Comparison of ENCODE assay signal across 20 cellular contexts in genomic region chr19:6055013-6055795, GRCh38. TPM values are rescaled to one million over a fixed set of nuclear protein-coding genes. Genes with fewer than 3 reads are reported as not detected.
DNase-seq lines count a peak whose midpoint lies in the region; ATAC-seq and TF ChIP-seq lines count a peak whose summit lies in the region.
"Had no signal": no experiment of that assay in that cellular context is flagged by ENCODE, and none has a peak within 500 bp of the region (broad histone marks: within the 10 kb centered on the region; RNA-seq: fewer than 3 reads in every experiment).

No MANE protein-coding gene starts in this region.

- TF ChIP-seq CTCF in CD14-positive monocyte (IDR thresholded peaks at IDR 0.05), result no peak
- TF ChIP-seq CTCF in fibroblast of the aortic adventitia (IDR thresholded peaks at IDR 0.05; ENCODE audit: insufficient read depth, low read length), result no peak

- POLR2A ChIA-PET in activated CD4-positive, alpha-beta T cell treated with anti-CD3 and anti-CD28 coated beads for 36 hours (lab: Charles Lee), result no interaction called here

- H3K36me3 Mint-ChIP-seq in CD14-positive monocyte, result peaks cover 3 to 20% of the 10 kb centered on the region in 2 donors
- no peaks in the 10 kb centered on the region for H3K36me3 Mint-ChIP-seq in stimulated activated effector memory CD8-positive, alpha-beta T cell treated with anti-CD3 and anti-CD28 coated beads, Interleukin-12 subunit alpha, Interleukin-12 subunit beta, amount 100 ng/mL, for 72 hours
- no peaks in the 10 kb centered on the region for H3K36me3 Mint-ChIP-seq in activated CD4-positive, alpha-beta T cell treated with anti-CD3 and anti-CD28 coated beads for 36 hours (ENCODE audit: low read depth)

- CTCF ChIA-PET in activated CD4-positive, alpha-beta T cell treated with anti-CD3 and anti-CD28 coated beads for 36 hours (lab: Charles Lee), result no interaction called here

- ATAC-seq in stimulated activated effector memory CD8-positive, alpha-beta T cell treated with anti-CD3 and anti-CD28 coated beads, Interleukin-12 subunit alpha, Interleukin-12 subunit beta, amount 100 ng/mL, for 72 hours, result peak; percentile 39
- ATAC-seq in GM18907 (IDR thresholded peaks at IDR 0.05; ENCODE audit: unreplicated experiment), result no peak
- ATAC-seq in activated CD4-positive, alpha-beta T cell treated with anti-CD3 and anti-CD28 coated beads for 36 hours, result no peak

- no peak overlapping the region for H3K4me3 ChIP-seq in adipocyte (ENCODE audit: low read length)
- H3K4me3 ChIP-seq in fibroblast of the aortic adventitia (ENCODE audit: low read depth, low read length), result no peak overlapping the region
- H3K4me3 ChIP-seq: SJCRH30, spleen had no signal

- peaks cover 53% of the 10 kb centered on the region for H3K4me1 ChIP-seq in adipocyte (ENCODE audit: control insufficient read depth, insufficient read depth, low read length)
- H3K4me1 ChIP-seq: SJCRH30 had no signal

- intact Hi-C loops in CD14-positive monocyte (cut with micrococcal nuclease), result loop anchor here (2.0 to 10.0 kb wide), 2 partner anchors 14 to 150 kb away; partner anchors contain the start of genes NDUFA11 (in 1 of the 2) and VMAC (in 1 of the 2)
- intact Hi-C loops in activated CD4-positive, alpha-beta T cell treated with anti-CD3 and anti-CD28 coated beads for 36 hours (cut with DNase I, micrococcal nuclease), result no loop called here

- peak overlapping the region in 5 of 7 donors; percentile 63 to 99 (median 99) for H3K27ac Mint-ChIP-seq in CD14-positive monocyte
- H3K27ac Mint-ChIP-seq in stimulated activated effector memory CD8-positive, alpha-beta T cell treated with anti-CD3 and anti-CD28 coated beads, Interleukin-12 subunit alpha, Interleukin-12 subunit beta, amount 100 ng/mL, for 72 hours, result peak overlapping the region; percentile 72
- no peak overlapping the region for H3K27ac Mint-ChIP-seq in activated CD4-positive, alpha-beta T cell treated with anti-CD3 and anti-CD28 coated beads for 36 hours

- DNase-seq in CD14-positive monocyte (ENCODE audit: low spot score), result no peak
- DNase-seq in adipocyte (ENCODE audit: low read depth), result no peak
- DNase-seq in fibroblast of the aortic adventitia (ENCODE audit: low read depth), result peak; percentile 27
- DNase-seq in stimulated activated effector memory CD8-positive, alpha-beta T cell treated with anti-CD3 and anti-CD28 coated beads, Interleukin-12 subunit alpha, Interleukin-12 subunit beta, amount 100 ng/mL, for 72 hours (ENCODE audit: low spot score in 2 of 2), result no peak
- no peak for DNase-seq in SK-N-DZ (ENCODE audit: low spot score)
- DNase-seq in activated CD4-positive, alpha-beta T cell treated with anti-CD3 and anti-CD28 coated beads for 36 hours, result no peak
- DNase-seq in SW 1271 (lab: John Stamatoyannopoulos, UW), result no peak
- DNase-seq: activated naive CD4-positive, alpha-beta T cell; activated T-cell treated with anti-CD3 and anti-CD28 coated beads for 4 hours; central memory CD4-positive, alpha-beta T cell; hippocampal formation; NCI-H1417 treated with DMSO at 0.1 percent for 48 hours; NCI-H2107; NCI-H510A; Peyer's patch; SJCRH30; spleen; stimulated activated CD4-positive, alpha-beta T cell treated with anti-CD3 and anti-CD28 coated beads, Interleukin-4, amount 100 ng/mL, for 1 hour; stimulated activated naive CD4-positive, alpha-beta T cell treated with Interleukin-2 at 50 U/mL for 16 hours had no signal

- no peak overlapping the region for H3K4me3 Mint-ChIP-seq in CD14-positive monocyte
- H3K4me3 Mint-ChIP-seq in stimulated activated effector memory CD8-positive, alpha-beta T cell treated with anti-CD3 and anti-CD28 coated beads, Interleukin-12 subunit alpha, Interleukin-12 subunit beta, amount 100 ng/mL, for 72 hours, result no peak overlapping the region
- H3K4me3 Mint-ChIP-seq in activated CD4-positive, alpha-beta T cell treated with anti-CD3 and anti-CD28 coated beads for 36 hours, result no peak overlapping the region

- H3K4me1 Mint-ChIP-seq in CD14-positive monocyte, result peaks cover 47% of the 10 kb centered on the region
- peaks cover 22% of the 10 kb centered on the region for H3K4me1 Mint-ChIP-seq in stimulated activated effector memory CD8-positive, alpha-beta T cell treated with anti-CD3 and anti-CD28 coated beads, Interleukin-12 subunit alpha, Interleukin-12 subunit beta, amount 100 ng/mL, for 72 hours
- H3K4me1 Mint-ChIP-seq in activated CD4-positive, alpha-beta T cell treated with anti-CD3 and anti-CD28 coated beads for 36 hours, result peaks cover 13% of the 10 kb centered on the region

- no peaks in the 10 kb centered on the region for H3K27me3 ChIP-seq in adipocyte (replicated peaks; ENCODE audit: control insufficient read depth, insufficient read depth, low read length)
- H3K27me3 ChIP-seq: Peyer's patch, SJCRH30, spleen had no signal

- peak overlapping the region; percentile 37 for H3K9ac ChIP-seq in adipocyte (ENCODE audit: low read length)

- H3K9me3 ChIP-seq in adipocyte (ENCODE audit: control insufficient read depth, low read length), result no peaks in the 10 kb centered on the region
- H3K9me3 ChIP-seq: Peyer's patch, SJCRH30, spleen had no signal

- H3K9me3 Mint-ChIP-seq in CD14-positive monocyte, result peaks cover 0 to 3% (median 0%) of the 10 kb centered on the region in 7 donors
- H3K9me3 Mint-ChIP-seq in stimulated activated effector memory CD8-positive, alpha-beta T cell treated with anti-CD3 and anti-CD28 coated beads, Interleukin-12 subunit alpha, Interleukin-12 subunit beta, amount 100 ng/mL, for 72 hours, result no peaks in the 10 kb centered on the region
- no peaks in the 10 kb centered on the region for H3K9me3 Mint-ChIP-seq in activated CD4-positive, alpha-beta T cell treated with anti-CD3 and anti-CD28 coated beads for 36 hours (ENCODE audit: low read depth)

- peaks cover 0 to 3% (median 2%) of the 10 kb centered on the region in 3 donors for H3K27me3 Mint-ChIP-seq in CD14-positive monocyte (ENCODE audit: low read depth in 3 of 3)
- H3K27me3 Mint-ChIP-seq in activated CD4-positive, alpha-beta T cell treated with anti-CD3 and anti-CD28 coated beads for 36 hours, result peaks cover 4% of the 10 kb centered on the region

- H3K36me3 ChIP-seq in adipocyte (ENCODE audit: control insufficient read depth, insufficient read depth, low read length, severe bottlenecking), result no peaks in the 10 kb centered on the region
- H3K36me3 ChIP-seq: Peyer's patch, SJCRH30, spleen had no signal

RNA-seq across cellular contexts. Expression of gene RFX2, which starts 55.1 kb away (rescaled TPM):
- 1 to 10 TPM; 5.7 to 8.7 TPM for polyA plus RNA-seq in CD14-positive monocyte
- total RNA-seq in fibroblast of the aortic adventitia (ENCODE audit: low replicate concordance), result 10.7 and 14.2 TPM in 2 replicates
- 9.5 and 10.0 TPM in 2 replicates for polyA plus RNA-seq in SK-N-DZ (2014; cell fraction: cytosol; rRNA removed)
- 5.5 and 8.8 TPM in 2 replicates for polyA plus RNA-seq in SK-N-DZ (2014; cell fraction: nucleus; rRNA removed)
- total RNA-seq in activated CD4-positive, alpha-beta T cell treated with anti-CD3 and anti-CD28 coated beads for 36 hours, result 1 to 10 TPM; 8.6 to 8.9 TPM

Comparison
In these comparisons a context has a peak if more than half of its experiments do, and no peak if none do; other contexts are left out.
1. intact Hi-C loops: an anchor here in CD14-positive monocyte (2.0 to 10.0 kb wide); none called in activated CD4-positive, alpha-beta T cell treated with anti-CD3 and anti-CD28 coated beads for 36 hours.